In genomic region chr16:22397931-22398330, GRCh38 we compare ENCODE assay signal across 17 cellular contexts. TPM values are rescaled to one million over a fixed set of nuclear protein-coding genes. Genes with fewer than 3 reads are reported as not detected.
DNase-seq lines count a peak whose midpoint lies in the region; ATAC-seq, FAIRE-seq and TF ChIP-seq lines count a peak whose summit lies in the region.
"Had no signal": no experiment of that assay in that cellular context is flagged by ENCODE, and none has a peak within 500 bp of the region (broad histone marks: within the 10 kb centered on the region; RNA-seq: fewer than 3 reads in every experiment).

No MANE protein-coding gene starts in this region.

- H3K4me1 ChIP-seq in SK-N-SH (ENCODE audit: control insufficient read depth in 1 of 2, insufficient read depth in 2 of 2, low read depth in 1 of 2, low read length in 1 of 2), result peaks cover 0 to 25% of the 10 kb centered on the region in 2 experiments; a peak in 3 of 4 replicates
- H3K4me1 ChIP-seq in astrocyte (ENCODE audit: insufficient read depth, low read length), result peaks cover 29% of the 10 kb centered on the region
- H3K4me1 ChIP-seq: BE2C had no signal

- CTCF ChIA-PET in SK-N-SH (lab: Yijun Ruan, JAX), result no interaction called here

- H3K36me3 Mint-ChIP-seq in astrocyte (ENCODE audit: low read depth, unreplicated experiment), result no peaks in the 10 kb centered on the region

- H3K9me3 ChIP-seq in SK-N-SH (no peaks in the 10 kb centered on the region), astrocyte (ENCODE audit: insufficient read depth, low read depth, low read length) (no peaks in the 10 kb centered on the region)
- H3K9me3 ChIP-seq: BE2C, HAP-1 had no signal

- H3F3A ChIP-seq in SK-N-SH (replicated peaks; ENCODE audit: insufficient read depth), result peaks cover 28% of the 10 kb centered on the region

- H3K27me3 ChIP-seq in SK-N-SH (ENCODE audit: insufficient read depth) (no peaks in the 10 kb centered on the region), astrocyte (ENCODE audit: insufficient read depth, low read length) (no peaks in the 10 kb centered on the region)
- H3K27me3 ChIP-seq: BE2C had no signal

- POLR2A ChIA-PET in SK-N-SH (lab: Yijun Ruan, JAX), result interaction anchor here (0.6 kb wide), 1 partner anchor 377 kb away, joined by 3 read pairs; no protein-coding TSS in a partner anchor

- H3K4me2 ChIP-seq in SK-N-SH, result no peak overlapping the region
- peak overlapping the region; percentile 68 for H3K4me2 ChIP-seq in astrocyte (ENCODE audit: low read length)

- no peak overlapping the region for H3K4me3 Mint-ChIP-seq in astrocyte (ENCODE audit: unreplicated experiment)
- H3K4me3 Mint-ChIP-seq: CD4-positive, alpha-beta T cell had no signal

- H3K4me3 ChIP-seq in SK-N-SH (ENCODE audit: low read depth in 2 of 2, low read length in 1 of 2) (no peak overlapping the region), astrocyte (ENCODE audit: insufficient read depth, low read depth, low read length) (no peak overlapping the region)
- H3K4me3 ChIP-seq: HAP-1 had no signal

- H3K9ac ChIP-seq in SK-N-SH (0 out of 2 replicates have a peak overlapping the region, but pooled peaks have one; percentile 19), astrocyte (ENCODE audit: low read length) (no peak overlapping the region)

- H3K79me2 ChIP-seq in SK-N-SH (ENCODE audit: insufficient read depth) (no peaks in the 10 kb centered on the region), astrocyte (ENCODE audit: insufficient read depth, low read length) (no peaks in the 10 kb centered on the region)

- TF ChIP-seq RAD21 in SK-N-SH (IDR thresholded peaks at IDR 0.05; ENCODE audit: low read length), result no peak

- H2AFZ ChIP-seq in SK-N-SH (ENCODE audit: low read depth) (no peak overlapping the region), astrocyte (ENCODE audit: low read depth, low read length) (no peak overlapping the region)

- H3K27ac ChIP-seq in SK-N-SH (ENCODE audit: low read depth in 2 of 2, low read length in 1 of 2) (peak overlapping the region in 1 of 2 experiments; percentile 53; a peak in 2 of 4 replicates), astrocyte (ENCODE audit: low read depth, low read length) (peak overlapping the region; percentile 7)
- H3K27ac ChIP-seq: 22Rv1 had no signal

- H4K20me1 ChIP-seq in SK-N-SH (ENCODE audit: insufficient read depth) (no peaks in the 10 kb centered on the region), astrocyte (ENCODE audit: insufficient read depth, low read length) (no peaks in the 10 kb centered on the region)

- FAIRE-seq in astrocyte (lab: Jason Lieb, UNC), result no peak

- H3K27ac Mint-ChIP-seq in astrocyte (ENCODE audit: unreplicated experiment), result peak overlapping the region; percentile 83
- H3K27ac Mint-ChIP-seq: CD4-positive, alpha-beta T cell had no signal

- H3K4me1 Mint-ChIP-seq in astrocyte (ENCODE audit: low read depth, unreplicated experiment), result peaks cover 39% of the 10 kb centered on the region

- no peak for TF ChIP-seq CTCF in SK-N-SH (IDR thresholded peaks at IDR 0.05)
- no peak for TF ChIP-seq CTCF in astrocyte (IDR thresholded peaks at IDR 0.05; ENCODE audit: insufficient read depth, low read depth, low read length)

- H3K9me3 Mint-ChIP-seq in astrocyte (ENCODE audit: unreplicated experiment), result no peaks in the 10 kb centered on the region
- H3K9me3 Mint-ChIP-seq: CD4-positive, alpha-beta T cell had no signal

- ATAC-seq in SK-N-SH treated with all-trans-retinoic acid at 6 μM for 48 hours (no peak), HG03196 (IDR thresholded peaks at IDR 0.05; ENCODE audit: unreplicated experiment) (no peak), GM18858 (IDR thresholded peaks at IDR 0.05; ENCODE audit: unreplicated experiment) (no peak), HG02588 (IDR thresholded peaks at IDR 0.05; ENCODE audit: unreplicated experiment) (no peak)
- ATAC-seq: Right ventricle myocardium inferior had no signal

- H3K36me3 ChIP-seq in SK-N-SH (replicated peaks in 1 of 2; ENCODE audit: control insufficient read depth in 1 of 2, insufficient read depth in 2 of 2, low read length in 1 of 2) (peaks cover 0 to 3% of the 10 kb centered on the region in 2 experiments), astrocyte (ENCODE audit: insufficient read depth, low read length) (no peaks in the 10 kb centered on the region)
- H3K36me3 ChIP-seq: BE2C, HAP-1 had no signal

- no peak for TF ChIP-seq EP300 in SK-N-SH (IDR thresholded peaks at IDR 0.05; ENCODE audit: borderline replicate concordance in 1 of 2, low read depth in 1 of 2, low read length in 1 of 2)

- H3K9me2 ChIP-seq in SK-N-SH, result no peaks in the 10 kb centered on the region

- H3K27me3 Mint-ChIP-seq in astrocyte (ENCODE audit: low read depth, unreplicated experiment), result no peaks in the 10 kb centered on the region
- H3K27me3 Mint-ChIP-seq: CD4-positive, alpha-beta T cell had no signal

- DNase-seq in SK-N-SH (no peak), astrocyte (ENCODE audit: low read depth) (no peak), iris pigment epithelial cell (ENCODE audit: low read depth) (peak; percentile 44), NCI-H510A treated with DMSO at 0.1 percent for 48 hours (lab: John Stamatoyannopoulos, UW) (no peak)
- DNase-seq: BE2C; CD4-positive, alpha-beta T cell; KG1; NCI-H1436 treated with DMSO at 0.1 percent for 48 hours; NCI-H2081; NCI-H774 had no signal

TF ChIP-seq in SK-N-SH, 30 proteins besides CTCF, POLR2A, EP300 and RAD21:
- TF ChIP-seq MXI1 (IDR thresholded peaks at IDR 0.05; ENCODE audit: low read depth, low read length) (no peak), FOXM1 (IDR thresholded peaks at IDR 0.05; ENCODE audit: low read depth) (0 out of 2 replicates have a peak, but pooled peaks have one; percentile 5)
TF ChIP-seq in SK-N-SH: peak in this region for 1.

TF ChIP-seq in SK-N-SH treated with all-trans-retinoic acid at 6 μM for 48 hours, 23 proteins besides CTCF, POLR2A, EP300 and RAD21 (continues in another document):
- TF ChIP-seq TSHZ2 (CRISPR knock-in tag; IDR thresholded peaks at IDR 0.05) (no peak), ISL1 (CRISPR knock-in tag; IDR thresholded peaks at IDR 0.05) (no peak), PPARA (CRISPR knock-in tag; IDR thresholded peaks at IDR 0.05; ENCODE audit: borderline replicate concordance) (no peak), SNAI2 (CRISPR knock-in tag; IDR thresholded peaks at IDR 0.05) (no peak), GLIS3 (CRISPR knock-in tag; IDR thresholded peaks at IDR 0.05) (no peak), ZNF8 (CRISPR knock-in tag; IDR thresholded peaks at IDR 0.05) (no peak), ZC3H10 (CRISPR knock-in tag; IDR thresholded peaks at IDR 0.05) (no peak), CSRNP3 (CRISPR knock-in tag; IDR thresholded peaks at IDR 0.05) (no peak), ZNF70 (CRISPR knock-in tag; IDR thresholded peaks at IDR 0.05) (no peak), POU6F1 (CRISPR knock-in tag; IDR thresholded peaks at IDR 0.05; ENCODE audit: borderline replicate concordance, low read depth) (no peak), ZFP30 (CRISPR knock-in tag; IDR thresholded peaks at IDR 0.05) (no peak), ESRRG (CRISPR knock-in tag; IDR thresholded peaks at IDR 0.05) (no peak)

RNA-seq across cellular contexts. Expression of gene CDR2, which starts 23.5 kb away (rescaled TPM):
- polyA plus RNA-seq in SK-N-SH (2012; rRNA removed), result 30.3 and 38.1 TPM in 2 replicates
- polyA plus RNA-seq in SK-N-SH (2012; cell fraction: cytosol; rRNA removed), result 34.2 and 35.3 TPM in 2 replicates
- polyA plus RNA-seq in SK-N-SH (2012; cell fraction: nucleus; rRNA removed), result 21.2 and 28.0 TPM in 2 replicates
- total RNA-seq in astrocyte, result 56.5 and 57.6 TPM in 2 replicates
